In the genomic region with DNA sequence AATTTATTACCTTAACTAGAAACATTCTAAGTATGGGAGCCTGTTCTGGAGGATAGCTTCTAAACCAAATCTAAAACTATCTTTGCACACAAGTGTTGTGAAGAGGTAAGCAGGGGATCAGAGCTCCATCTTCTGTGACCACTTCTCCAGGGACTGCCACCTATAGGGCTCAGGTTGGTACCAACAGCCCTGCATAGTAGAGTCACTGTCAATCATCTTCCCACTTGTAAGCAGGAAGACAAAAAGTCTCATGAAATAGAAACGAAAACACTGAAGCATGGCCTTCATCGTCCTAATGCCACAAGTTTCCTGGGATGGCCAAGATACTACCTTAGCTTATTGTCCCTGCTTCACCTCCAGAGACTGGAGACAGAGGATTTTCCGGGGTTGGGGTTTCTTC, we compare ENCODE assay signal across 26 cellular contexts. TPM values are rescaled to one million over a fixed set of nuclear protein-coding genes. Genes with fewer than 3 reads are reported as not detected.
DNase-seq lines count a peak whose midpoint lies in the region; ATAC-seq and FAIRE-seq lines count a peak whose summit lies in the region.
"Had no signal": no experiment of that assay in that cellular context is flagged by ENCODE, and none has a peak within 500 bp of the region (broad histone marks: within the 10 kb centered on the region; RNA-seq: fewer than 3 reads in every experiment).

No MANE protein-coding gene starts in this region.

- peak; percentile 50 for ATAC-seq in activated CD8-positive, alpha-beta memory T cell treated with anti-CD3 and anti-CD28 coated beads, Interleukin-2, amount 10 ng/mL, durations not matched to agents 7 days and 5 days
- peak; percentile 44 for ATAC-seq in naive thymus-derived CD4-positive, alpha-beta T cell
- ATAC-seq in Right ventricle myocardium superior (ENCODE audit: poor library complexity): no peak
- ATAC-seq: body of pancreas, heart right ventricle, K562 had no signal

- CTCF ChIA-PET in activated CD8-positive, alpha-beta memory T cell treated with anti-CD3 and anti-CD28 coated beads, Interleukin-2, amount 10 ng/mL, durations not matched to agents 7 days and 5 days (lab: Charles Lee): interaction anchor here (0.9 to 4.0 kb wide), 13 partner anchors 10 to 518 kb away, joined by 3 to 24 read pairs (median 4); partner anchors contain the start of genes ARID5A and CNNM4
- CTCF ChIA-PET in CD8-positive, alpha-beta memory T cell (lab: Charles Lee): interaction anchor here (1.1 to 3.5 kb wide), 5 partner anchors 40 to 206 kb away, joined by 3 to 10 read pairs (median 4); no protein-coding TSS in a partner anchor
- CTCF ChIA-PET in naive thymus-derived CD4-positive, alpha-beta T cell (lab: Charles Lee): interaction anchor here (1.3 kb wide), 1 partner anchor 43 kb away, joined by 4 read pairs; no protein-coding TSS in a partner anchor

- intact Hi-C loops in activated T-helper 1 cell treated with anti-CD3 and anti-CD28 coated beads, Interleukin-12 subunit alpha, Interleukin-12 subunit beta, Interleukin-2, Interleukin-4 antibody, amounts not matched to agents 30 ng/mL and 10 ng/mL and 1 ng/mL, durations not matched to agents 14 hours and 24 hours and 36 hours (cut with micrococcal nuclease): loop anchor here (1.0 kb wide), 1 partner anchor 23 kb away; no protein-coding TSS in a partner anchor
- intact Hi-C loops in naive thymus-derived CD4-positive, alpha-beta T cell (cut with micrococcal nuclease): loop anchor here (1.0 to 5.0 kb wide), 3 partner anchors 13 to 43 kb away; partner anchors contain the start of gene KANSL3 (in 1 of the 2)
- intact Hi-C loops in Right ventricle myocardium superior (cut with DNase I): no loop called here

- H3K9me3 Mint-ChIP-seq in activated CD8-positive, alpha-beta memory T cell treated with anti-CD3 and anti-CD28 coated beads, Interleukin-2, amount 10 ng/mL, durations not matched to agents 7 days and 5 days (ENCODE audit: low read depth): no peaks in the 10 kb centered on the region
- no peaks in the 10 kb centered on the region for H3K9me3 Mint-ChIP-seq in CD8-positive, alpha-beta memory T cell
- H3K9me3 Mint-ChIP-seq in activated T-helper 1 cell treated with anti-CD3 and anti-CD28 coated beads, Interleukin-12 subunit alpha, Interleukin-12 subunit beta, Interleukin-2, Interleukin-4 antibody, amounts not matched to agents 30 ng/mL and 10 ng/mL and 1 ng/mL, durations not matched to agents 14 hours and 24 hours and 36 hours: no peaks in the 10 kb centered on the region
- H3K9me3 Mint-ChIP-seq in naive thymus-derived CD4-positive, alpha-beta T cell: no peaks in the 10 kb centered on the region
- H3K9me3 Mint-ChIP-seq: activated B cell treated with CpG ODN at 0.5 μM for 24 hours, HFFc6 had no signal

- H3K36me3 Mint-ChIP-seq in activated CD8-positive, alpha-beta memory T cell treated with anti-CD3 and anti-CD28 coated beads, Interleukin-2, amount 10 ng/mL, durations not matched to agents 7 days and 5 days: peaks cover 73% of the 10 kb centered on the region
- peaks cover 11 to 77% (median 22%) of the 10 kb centered on the region in 3 donors for H3K36me3 Mint-ChIP-seq in CD8-positive, alpha-beta memory T cell
- H3K36me3 Mint-ChIP-seq in activated T-helper 1 cell treated with anti-CD3 and anti-CD28 coated beads, Interleukin-12 subunit alpha, Interleukin-12 subunit beta, Interleukin-2, Interleukin-4 antibody, amounts not matched to agents 30 ng/mL and 10 ng/mL and 1 ng/mL, durations not matched to agents 14 hours and 24 hours and 36 hours (ENCODE audit: low read depth): peaks cover 61% of the 10 kb centered on the region
- peaks cover 16 to 64% (median 27%) of the 10 kb centered on the region in 5 donors for H3K36me3 Mint-ChIP-seq in naive thymus-derived CD4-positive, alpha-beta T cell

- peak overlapping the region; percentile 15 for H3K4me3 ChIP-seq in CD8-positive, alpha-beta memory T cell (ENCODE audit: low read length)
- no peak overlapping the region for H3K4me3 ChIP-seq in naive thymus-derived CD4-positive, alpha-beta T cell (ENCODE audit: low read length)
- H3K4me3 ChIP-seq: body of pancreas, GM23248, heart right ventricle, K562, smooth muscle cell, vagina had no signal

- H3K4me1 Mint-ChIP-seq in activated CD8-positive, alpha-beta memory T cell treated with anti-CD3 and anti-CD28 coated beads, Interleukin-2, amount 10 ng/mL, durations not matched to agents 7 days and 5 days: peaks cover 65% of the 10 kb centered on the region
- H3K4me1 Mint-ChIP-seq in CD8-positive, alpha-beta memory T cell: peaks cover 39 to 56% (median 55%) of the 10 kb centered on the region in 3 donors
- peaks cover 55% of the 10 kb centered on the region for H3K4me1 Mint-ChIP-seq in activated T-helper 1 cell treated with anti-CD3 and anti-CD28 coated beads, Interleukin-12 subunit alpha, Interleukin-12 subunit beta, Interleukin-2, Interleukin-4 antibody, amounts not matched to agents 30 ng/mL and 10 ng/mL and 1 ng/mL, durations not matched to agents 14 hours and 24 hours and 36 hours (ENCODE audit: low read depth)
- H3K4me1 Mint-ChIP-seq in naive thymus-derived CD4-positive, alpha-beta T cell: peaks cover 22 to 65% (median 35%) of the 10 kb centered on the region in 7 donors
- H3K4me1 Mint-ChIP-seq: activated B cell treated with CpG ODN at 0.5 μM for 24 hours had no signal

- H3K27me3 ChIP-seq in CD8-positive, alpha-beta memory T cell (ENCODE audit: insufficient read depth, low read length, poor library complexity, severe bottlenecking): no peaks in the 10 kb centered on the region
- no peaks in the 10 kb centered on the region for H3K27me3 ChIP-seq in naive thymus-derived CD4-positive, alpha-beta T cell (ENCODE audit: control insufficient read depth in 2 of 2, insufficient read depth in 2 of 2, low read length in 2 of 2)
- H3K27me3 ChIP-seq: BE2C, body of pancreas, heart right ventricle, vagina had no signal

- no peak for DNase-seq in activated CD8-positive, alpha-beta memory T cell treated with anti-CD3 and anti-CD28 coated beads, Interleukin-2, amount 10 ng/mL, durations not matched to agents 7 days and 5 days
- no peak for DNase-seq in activated CD8-positive, alpha-beta memory T cell treated with anti-CD3 and anti-CD28 coated beads for 24 hours
- DNase-seq in CD8-positive, alpha-beta memory T cell: no peak
- DNase-seq in activated T-helper 1 cell treated with anti-CD3 and anti-CD28 coated beads, Interleukin-12 subunit alpha, Interleukin-12 subunit beta, Interleukin-2, Interleukin-4 antibody, amounts not matched to agents 30 ng/mL and 10 ng/mL and 1 ng/mL, durations not matched to agents 14 hours and 24 hours and 36 hours (ENCODE audit: low spot score): no peak
- DNase-seq in naive thymus-derived CD4-positive, alpha-beta T cell: no peak
- DNase-seq in NCI-H69 (lab: John Stamatoyannopoulos, UW): no peak
- no peak for DNase-seq in frontal cortex (ENCODE audit: low spot score in 2 of 2)
- no peak for DNase-seq in Right ventricle myocardium superior
- DNase-seq: activated B cell treated with CpG ODN at 0.5 μM for 24 hours; BE2C; body of pancreas; DND-41; erythroblast; GM23248; heart right ventricle; HFFc6; NCI-H1436; retina; SK-N-SH; stimulated activated CD4-positive, alpha-beta T cell treated with anti-CD3 and anti-CD28 coated beads, Interleukin-4, amount 100 ng/mL, for 1 hour; T1000 had no signal

- H3K36me3 ChIP-seq in CD8-positive, alpha-beta memory T cell (ENCODE audit: insufficient read depth, low read length): peaks cover 13% of the 10 kb centered on the region
- H3K36me3 ChIP-seq in naive thymus-derived CD4-positive, alpha-beta T cell (ENCODE audit: control insufficient read depth in 2 of 3, insufficient read depth in 3 of 3, low read length in 3 of 3): peaks cover 8 to 58% (median 13%) of the 10 kb centered on the region in 3 experiments

- no peaks in the 10 kb centered on the region for H3K9me3 ChIP-seq in CD8-positive, alpha-beta memory T cell (ENCODE audit: low read length)
- no peaks in the 10 kb centered on the region for H3K9me3 ChIP-seq in naive thymus-derived CD4-positive, alpha-beta T cell (ENCODE audit: control insufficient read depth in 2 of 3, low read length in 3 of 3)
- H3K9me3 ChIP-seq: BE2C, body of pancreas, heart right ventricle, SK-N-SH, vagina had no signal

- H3K27ac ChIP-seq in CD8-positive, alpha-beta memory T cell (ENCODE audit: low read depth, low read length): no peak overlapping the region
- H3K27ac ChIP-seq in naive thymus-derived CD4-positive, alpha-beta T cell (ENCODE audit: low read depth, low read length): peak overlapping the region; percentile 19
- H3K27ac ChIP-seq: body of pancreas, GM23248, vagina had no signal

- no peak for FAIRE-seq in frontal cortex (lab: Jason Lieb, UNC)
- FAIRE-seq: K562 had no signal

- peak overlapping the region; percentile 94 for H3K27ac Mint-ChIP-seq in activated CD8-positive, alpha-beta memory T cell treated with anti-CD3 and anti-CD28 coated beads, Interleukin-2, amount 10 ng/mL, durations not matched to agents 7 days and 5 days
- peak overlapping the region; percentile 78 to 96 (median 86) for H3K27ac Mint-ChIP-seq in CD8-positive, alpha-beta memory T cell
- H3K27ac Mint-ChIP-seq in activated T-helper 1 cell treated with anti-CD3 and anti-CD28 coated beads, Interleukin-12 subunit alpha, Interleukin-12 subunit beta, Interleukin-2, Interleukin-4 antibody, amounts not matched to agents 30 ng/mL and 10 ng/mL and 1 ng/mL, durations not matched to agents 14 hours and 24 hours and 36 hours: peak overlapping the region; percentile 91
- H3K27ac Mint-ChIP-seq in naive thymus-derived CD4-positive, alpha-beta T cell: peak overlapping the region; percentile 58 to 92 (median 78)
- H3K27ac Mint-ChIP-seq: activated B cell treated with CpG ODN at 0.5 μM for 24 hours, HFFc6 had no signal

- peaks cover 27% of the 10 kb centered on the region for H3K4me1 ChIP-seq in CD8-positive, alpha-beta memory T cell (ENCODE audit: insufficient read depth, low read length)
- peaks cover 20 to 32% of the 10 kb centered on the region in 2 donors for H3K4me1 ChIP-seq in naive thymus-derived CD4-positive, alpha-beta T cell (ENCODE audit: control insufficient read depth in 2 of 2, insufficient read depth in 2 of 2, low read length in 2 of 2)
- H3K4me1 ChIP-seq: BE2C, body of pancreas, vagina had no signal

- POLR2A ChIA-PET in CD8-positive, alpha-beta memory T cell (lab: Charles Lee): interaction anchor here (0.7 to 1.2 kb wide), 3 partner anchors 43 to 448 kb away, joined by 3 to 9 read pairs (median 3); no protein-coding TSS in a partner anchor
- POLR2A ChIA-PET in naive thymus-derived CD4-positive, alpha-beta T cell (lab: Charles Lee): interaction anchor here (0.7 to 0.9 kb wide), 2 partner anchors 10 to 386 kb away, joined by 3 read pairs; partner anchors contain the start of gene STARD7

- H3K27me3 Mint-ChIP-seq in activated CD8-positive, alpha-beta memory T cell treated with anti-CD3 and anti-CD28 coated beads, Interleukin-2, amount 10 ng/mL, durations not matched to agents 7 days and 5 days: no peaks in the 10 kb centered on the region
- no peaks in the 10 kb centered on the region for H3K27me3 Mint-ChIP-seq in CD8-positive, alpha-beta memory T cell
- H3K27me3 Mint-ChIP-seq in activated T-helper 1 cell treated with anti-CD3 and anti-CD28 coated beads, Interleukin-12 subunit alpha, Interleukin-12 subunit beta, Interleukin-2, Interleukin-4 antibody, amounts not matched to agents 30 ng/mL and 10 ng/mL and 1 ng/mL, durations not matched to agents 14 hours and 24 hours and 36 hours (ENCODE audit: insufficient read depth): no peaks in the 10 kb centered on the region
- no peaks in the 10 kb centered on the region for H3K27me3 Mint-ChIP-seq in naive thymus-derived CD4-positive, alpha-beta T cell
- H3K27me3 Mint-ChIP-seq: activated B cell treated with CpG ODN at 0.5 μM for 24 hours had no signal

- peak overlapping the region; percentile 15 for H3K4me3 Mint-ChIP-seq in activated CD8-positive, alpha-beta memory T cell treated with anti-CD3 and anti-CD28 coated beads, Interleukin-2, amount 10 ng/mL, durations not matched to agents 7 days and 5 days
- peak overlapping the region in 6 of 7 donors; percentile 46 to 68 (median 62) for H3K4me3 Mint-ChIP-seq in CD8-positive, alpha-beta memory T cell
- H3K4me3 Mint-ChIP-seq in activated T-helper 1 cell treated with anti-CD3 and anti-CD28 coated beads, Interleukin-12 subunit alpha, Interleukin-12 subunit beta, Interleukin-2, Interleukin-4 antibody, amounts not matched to agents 30 ng/mL and 10 ng/mL and 1 ng/mL, durations not matched to agents 14 hours and 24 hours and 36 hours: peak overlapping the region; percentile 43
- peak overlapping the region in 9 of 10 donors; percentile 2 to 80 (median 48) for H3K4me3 Mint-ChIP-seq in naive thymus-derived CD4-positive, alpha-beta T cell
- H3K4me3 Mint-ChIP-seq: activated B cell treated with CpG ODN at 0.5 μM for 24 hours, HFFc6 had no signal

RNA-seq across cellular contexts. Expression of gene KANSL3, which starts 43.8 kb away (rescaled TPM):
- total RNA-seq in activated CD8-positive, alpha-beta memory T cell treated with anti-CD3 and anti-CD28 coated beads, Interleukin-2, amount 10 ng/mL, durations not matched to agents 7 days and 5 days: 10 to 100 TPM; 74.6 to 84.0 TPM
- total RNA-seq in CD8-positive, alpha-beta memory T cell: 10 to 100 TPM; 42.2 to 46.6 TPM
- polyA plus RNA-seq in CD8-positive, alpha-beta memory T cell: 18.3 TPM
- 51.8 and 55.0 TPM in 2 replicates for total RNA-seq in activated T-helper 1 cell treated with anti-CD3 and anti-CD28 coated beads, Interleukin-12 subunit alpha, Interleukin-12 subunit beta, Interleukin-2, Interleukin-4 antibody, amounts not matched to agents 30 ng/mL and 10 ng/mL and 1 ng/mL, durations not matched to agents 14 hours and 24 hours and 36 hours
- 10 to 100 TPM; 54.0 to 65.0 (median 55.9) TPM for total RNA-seq in naive thymus-derived CD4-positive, alpha-beta T cell
- polyA plus RNA-seq in naive thymus-derived CD4-positive, alpha-beta T cell: 10 to 100 TPM; 13.5 to 22.7 TPM
- total RNA-seq in frontal cortex: 22.0 TPM
- 31.8 TPM for total RNA-seq in Right ventricle myocardium superior

RNA-seq across cellular contexts. Expression of gene FER1L5, which starts 48.3 kb away (rescaled TPM):
- total RNA-seq in activated CD8-positive, alpha-beta memory T cell treated with anti-CD3 and anti-CD28 coated beads, Interleukin-2, amount 10 ng/mL, durations not matched to agents 7 days and 5 days: not detected
- total RNA-seq in CD8-positive, alpha-beta memory T cell: not detected
- polyA plus RNA-seq in CD8-positive, alpha-beta memory T cell: not detected
- total RNA-seq in activated T-helper 1 cell treated with anti-CD3 and anti-CD28 coated beads, Interleukin-12 subunit alpha, Interleukin-12 subunit beta, Interleukin-2, Interleukin-4 antibody, amounts not matched to agents 30 ng/mL and 10 ng/mL and 1 ng/mL, durations not matched to agents 14 hours and 24 hours and 36 hours: not detected in 2 replicates
- total RNA-seq in naive thymus-derived CD4-positive, alpha-beta T cell: not detected
- polyA plus RNA-seq in naive thymus-derived CD4-positive, alpha-beta T cell: under 1 TPM in 1 of 2 donors, not detected in 1; 0.02 TPM
- total RNA-seq in frontal cortex (0.41 TPM), Right ventricle myocardium superior (not detected)
- total RNA-seq: activated B cell treated with CpG ODN at 0.5 μM for 24 hours, chondrocyte, HFFc6, K562, omental fat pad, smooth muscle cell had no signal
- polyA plus RNA-seq: smooth muscle cell had no signal

RNA-seq across cellular contexts. Expression of gene ARID5A, which starts 57.7 kb away (rescaled TPM):
- total RNA-seq in activated CD8-positive, alpha-beta memory T cell treated with anti-CD3 and anti-CD28 coated beads, Interleukin-2, amount 10 ng/mL, durations not matched to agents 7 days and 5 days: 10 to 100 TPM; 57.9 to 70.5 TPM
- total RNA-seq in CD8-positive, alpha-beta memory T cell: 100 to 1,000 TPM; 146 to 147 TPM
- 84.0 TPM for polyA plus RNA-seq in CD8-positive, alpha-beta memory T cell
- 233 and 240 TPM in 2 replicates for total RNA-seq in activated T-helper 1 cell treated with anti-CD3 and anti-CD28 coated beads, Interleukin-12 subunit alpha, Interleukin-12 subunit beta, Interleukin-2, Interleukin-4 antibody, amounts not matched to agents 30 ng/mL and 10 ng/mL and 1 ng/mL, durations not matched to agents 14 hours and 24 hours and 36 hours
- total RNA-seq in naive thymus-derived CD4-positive, alpha-beta T cell: 100 to 1,000 TPM in 3 of 5 experiments, 10 to 100 TPM in 2; 82.4 to 182 (median 113) TPM
- 100 to 1,000 TPM in 1 of 2 donors, 10 to 100 TPM in 1; 52.2 to 111 TPM for polyA plus RNA-seq in naive thymus-derived CD4-positive, alpha-beta T cell
- total RNA-seq in frontal cortex (1.6 TPM), Right ventricle myocardium superior (9.4 TPM)
